In the genomic region with DNA sequence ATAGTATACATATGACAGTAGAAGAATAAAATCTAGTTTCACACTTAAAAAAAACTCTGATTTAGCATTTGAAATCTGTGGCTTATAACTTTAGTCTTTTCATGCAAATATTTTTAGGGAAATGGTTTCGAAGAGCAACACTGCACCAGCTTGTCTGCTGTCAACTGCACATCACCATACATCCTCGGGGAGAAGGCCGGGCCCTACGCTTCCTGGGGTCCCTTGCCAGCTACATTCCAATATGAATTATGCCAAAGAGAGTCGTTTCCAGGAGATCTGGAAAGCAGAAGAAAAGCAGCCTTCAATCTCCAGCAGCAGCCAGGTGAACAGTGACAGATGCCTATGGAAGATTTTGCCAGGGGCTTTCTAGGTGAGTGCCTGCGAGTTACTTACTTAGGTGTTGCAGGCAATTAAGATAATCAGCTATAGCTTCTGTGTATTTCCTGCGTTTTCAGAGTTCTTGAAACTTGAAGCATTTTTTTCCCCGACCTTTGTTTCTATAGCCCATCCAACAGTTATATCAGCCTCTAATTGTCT, we compare ENCODE assay signal across 20 cellular contexts.
DNase-seq lines count a peak whose midpoint lies in the region; ATAC-seq and TF ChIP-seq lines count a peak whose summit lies in the region.
"Had no signal": no experiment of that assay in that cellular context is flagged by ENCODE, and none has a peak within 500 bp of the region (broad histone marks: within the 10 kb centered on the region; RNA-seq: fewer than 3 reads in every experiment).

No MANE protein-coding gene starts in this region.

- TF ChIP-seq POLR2A in thyroid gland (IDR thresholded peaks at IDR 0.05) (no peak), gastroesophageal sphincter (IDR thresholded peaks at IDR 0.05) (no peak)

- no peaks in the 10 kb centered on the region for H3K9me3 Mint-ChIP-seq in Calu3 (ENCODE audit: low read depth, unreplicated experiment)
- H3K9me3 Mint-ChIP-seq in endodermal cell: no peaks in the 10 kb centered on the region
- peaks cover 2% of the 10 kb centered on the region for H3K9me3 Mint-ChIP-seq in neural progenitor cell
- H3K9me3 Mint-ChIP-seq: memory B cell, WTC11 had no signal

- H3K9me3 ChIP-seq in HUES64 (ENCODE audit: insufficient read depth, low read depth, low read length) (no peaks in the 10 kb centered on the region), endodermal cell (ENCODE audit: control insufficient read depth, low read length) (no peaks in the 10 kb centered on the region), neural progenitor cell (ENCODE audit: low read depth) (no peaks in the 10 kb centered on the region), thyroid gland (no peaks in the 10 kb centered on the region), left lung (no peaks in the 10 kb centered on the region), gastroesophageal sphincter (no peaks in the 10 kb centered on the region)
- H3K9me3 ChIP-seq: heart left ventricle, thoracic aorta had no signal

- ATAC-seq in left lung (no peak), gastroesophageal sphincter (no peak)
- ATAC-seq: activated CD8-positive, alpha-beta T cell treated with anti-CD3 and anti-CD28 coated beads, Interleukin-2, amount 10 ng/mL, durations not matched to agents 7 days and 5 days had no signal

- H3K4me1 ChIP-seq in HUES64 (ENCODE audit: insufficient read depth, low read length) (peaks cover 24% of the 10 kb centered on the region; the same call in 1 of the 2 replicates), endodermal cell (ENCODE audit: control insufficient read depth, insufficient read depth, low read length) (peaks cover 20% of the 10 kb centered on the region), neural progenitor cell (peaks cover 55% of the 10 kb centered on the region), thyroid gland (peaks cover 0 to 7% of the 10 kb centered on the region in 2 donors), left lung (peaks cover 0 to 5% of the 10 kb centered on the region in 2 donors), gastroesophageal sphincter (no peaks in the 10 kb centered on the region)

- peaks cover 64% of the 10 kb centered on the region for H3K79me2 ChIP-seq in neural progenitor cell (ENCODE audit: low read depth)

- 83% methylated on average over 8 of the region's 8 CpGs for WGBS in HUES64
- WGBS in endodermal cell (ENCODE audit: insufficient coverage in 1 of 2, insufficient read length in 1 of 2), 2 experiments: 69 to 70% methylated on average over 5 to 8 of the region's 8 CpGs
- 62 to 68% methylated on average over 8 of the region's 8 CpGs for WGBS in thyroid gland, 2 donors
- WGBS in gastroesophageal sphincter (ENCODE audit: low coverage in 1 of 2), 2 donors: 72 to 73% methylated on average over 4 to 8 of the region's 8 CpGs

- no peaks in the 10 kb centered on the region for H3K36me3 Mint-ChIP-seq in Calu3 (ENCODE audit: insufficient read depth, unreplicated experiment)
- H3K36me3 Mint-ChIP-seq in endodermal cell (ENCODE audit: low read depth): no peaks in the 10 kb centered on the region
- H3K36me3 Mint-ChIP-seq in neural progenitor cell: peaks cover 3% of the 10 kb centered on the region
- H3K36me3 Mint-ChIP-seq: activated naive CD4-positive, alpha-beta T cell treated with anti-CD3 and anti-CD28 coated beads, Interleukin-2, amount 50 U/mL, for 24 hours; CD4-positive, CD25-positive, alpha-beta regulatory T cell; memory B cell; WTC11 had no signal

- H3K27ac Mint-ChIP-seq in Calu3 (ENCODE audit: unreplicated experiment) (peak overlapping the region; percentile 76), endodermal cell (peak overlapping the region; percentile 92), neural progenitor cell (peak overlapping the region; percentile 96)
- H3K27ac Mint-ChIP-seq: activated CD8-positive, alpha-beta T cell treated with anti-CD3 and anti-CD28 coated beads, Interleukin-2, amount 10 ng/mL, durations not matched to agents 7 days and 5 days; activated naive CD4-positive, alpha-beta T cell treated with anti-CD3 and anti-CD28 coated beads, Interleukin-2, amount 50 U/mL, for 24 hours; CD4-positive, CD25-positive, alpha-beta regulatory T cell; memory B cell; WTC11 had no signal

- intact Hi-C loops in Calu3 (cut with micrococcal nuclease; ENCODE audit: unreplicated experiment) (no loop called here), thyroid gland (cut with DNase I) (no loop called here), left lung (cut with DNase I) (no loop called here)

- H3K4me3 ChIP-seq in HUES64 (ENCODE audit: low read length) (no peak overlapping the region; the same call in 1 of the 2 replicates), endodermal cell (ENCODE audit: low read length) (peak overlapping the region; percentile 31), neural progenitor cell (no peak overlapping the region), thyroid gland (replicated peaks in 1 of 3) (no peak overlapping the region), left lung (no peak overlapping the region), gastroesophageal sphincter (no peak overlapping the region)
- H3K4me3 ChIP-seq: heart left ventricle, thoracic aorta had no signal

- no peaks in the 10 kb centered on the region for H3K27me3 ChIP-seq in HUES64 (ENCODE audit: insufficient read depth, low read length)
- H3K27me3 ChIP-seq in endodermal cell (ENCODE audit: control insufficient read depth, insufficient read depth, low read length, poor library complexity, severe bottlenecking): no peaks in the 10 kb centered on the region
- H3K27me3 ChIP-seq in neural progenitor cell: no peaks in the 10 kb centered on the region
- no peaks in the 10 kb centered on the region for H3K27me3 ChIP-seq in thyroid gland
- H3K27me3 ChIP-seq in left lung: no peaks in the 10 kb centered on the region
- no peaks in the 10 kb centered on the region for H3K27me3 ChIP-seq in gastroesophageal sphincter
- H3K27me3 ChIP-seq: heart left ventricle had no signal

- DNase-seq in Calu3: no peak
- DNase-seq in endodermal cell: peak; percentile 53
- peak; percentile 9 for DNase-seq in neural progenitor cell (ENCODE audit: low spot score)
- no peak for DNase-seq in thyroid gland
- DNase-seq in left lung: no peak
- no peak for DNase-seq in C1 segment of cervical spinal cord (lab: John Stamatoyannopoulos, UW)
- DNase-seq: activated CD8-positive, alpha-beta T cell treated with anti-CD3 and anti-CD28 coated beads, Interleukin-2, amount 10 ng/mL, durations not matched to agents 7 days and 5 days; activated T-cell treated with anti-CD3 and anti-CD28 coated beads, Interleukin-2, amount 50 U/mL, for 48 hours; CD4-positive, CD25-positive, alpha-beta regulatory T cell; heart left ventricle; KBM-7; NCI-H2029 treated with DMSO at 0.1 percent for 48 hours; NCI-H524 treated with DMSO at 0.1 percent for 48 hours; SIG-M5 had no signal

- peaks cover 7% of the 10 kb centered on the region for H4K20me1 ChIP-seq in neural progenitor cell (ENCODE audit: low read depth)

- TF ChIP-seq CTCF in Calu3 (IDR thresholded peaks at IDR 0.05; ENCODE audit: unreplicated experiment): no peak
- TF ChIP-seq CTCF in endodermal cell (conservative IDR thresholded peaks at IDR 0.05): no peak
- no peak for TF ChIP-seq CTCF in neural progenitor cell (IDR thresholded peaks at IDR 0.05)
- TF ChIP-seq CTCF in thyroid gland (IDR thresholded peaks at IDR 0.05): no peak
- TF ChIP-seq CTCF in left lung (IDR thresholded peaks at IDR 0.05): no peak
- TF ChIP-seq CTCF in gastroesophageal sphincter (IDR thresholded peaks at IDR 0.05): no peak

- BruUV-seq in Calu3 (replicated peaks; lab: Mats Ljungman, UMichigan): no TSS peak

- H3K27ac ChIP-seq in HUES64 (ENCODE audit: low read depth, low read length) (peak overlapping the region; percentile 61), endodermal cell (ENCODE audit: low read depth, low read length) (no peak overlapping the region), neural progenitor cell (peak overlapping the region; percentile 60), thyroid gland (no peak overlapping the region), left lung (no peak overlapping the region), gastroesophageal sphincter (no peak overlapping the region)
- H3K27ac ChIP-seq: heart left ventricle had no signal

- no peaks in the 10 kb centered on the region for H3K27me3 Mint-ChIP-seq in Calu3 (ENCODE audit: unreplicated experiment)
- H3K27me3 Mint-ChIP-seq in endodermal cell (ENCODE audit: insufficient read depth): no peaks in the 10 kb centered on the region
- H3K27me3 Mint-ChIP-seq in neural progenitor cell (ENCODE audit: insufficient read depth, low read depth): no peaks in the 10 kb centered on the region
- H3K27me3 Mint-ChIP-seq: memory B cell had no signal

- H3K36me3 ChIP-seq in HUES64 (ENCODE audit: insufficient read depth, low read length): no peaks in the 10 kb centered on the region
- no peaks in the 10 kb centered on the region for H3K36me3 ChIP-seq in endodermal cell (ENCODE audit: control insufficient read depth, insufficient read depth, low read length)
- no peaks in the 10 kb centered on the region for H3K36me3 ChIP-seq in neural progenitor cell
- H3K36me3 ChIP-seq in thyroid gland: no peaks in the 10 kb centered on the region
- H3K36me3 ChIP-seq in left lung: no peaks in the 10 kb centered on the region
- no peaks in the 10 kb centered on the region for H3K36me3 ChIP-seq in gastroesophageal sphincter
- H3K36me3 ChIP-seq: heart left ventricle, thoracic aorta had no signal

- CTCF ChIA-PET in Calu3 (lab: Charles Lee): interaction anchor here (0.7 kb wide), 1 partner anchor 460 kb away, joined by 7 read pairs; no protein-coding TSS in a partner anchor

- H3F3A ChIP-seq in neural progenitor cell (ENCODE audit: low read depth): peaks cover 33% of the 10 kb centered on the region

- peak overlapping the region; percentile 22; the same call in 1 of the 2 replicates for H3K9ac ChIP-seq in HUES64 (ENCODE audit: low read depth, low read length)
- H3K9ac ChIP-seq in endodermal cell (ENCODE audit: extremely low read depth, low read length, poor library complexity, severe bottlenecking): peak overlapping the region; percentile 62
- H3K9ac ChIP-seq in neural progenitor cell: no peak overlapping the region

- no peak overlapping the region for H2AFZ ChIP-seq in neural progenitor cell (replicated peaks)

- H3K4me2 ChIP-seq in neural progenitor cell: peak overlapping the region; percentile 44

- H3K4me1 Mint-ChIP-seq in Calu3 (ENCODE audit: low read depth, unreplicated experiment) (peaks cover 40% of the 10 kb centered on the region), endodermal cell (peaks cover 43% of the 10 kb centered on the region), neural progenitor cell (peaks cover 41% of the 10 kb centered on the region)
- H3K4me1 Mint-ChIP-seq: activated naive CD4-positive, alpha-beta T cell treated with anti-CD3 and anti-CD28 coated beads, Interleukin-2, amount 50 U/mL, for 24 hours; CD4-positive, CD25-positive, alpha-beta regulatory T cell; memory B cell had no signal

- no peak for TF ChIP-seq EP300 in gastroesophageal sphincter (IDR thresholded peaks at IDR 0.05)

- H3K4me3 Mint-ChIP-seq in Calu3 (ENCODE audit: low read depth, unreplicated experiment) (no peak overlapping the region), endodermal cell (peak overlapping the region; percentile 17), neural progenitor cell (peak overlapping the region; percentile 30)
- H3K4me3 Mint-ChIP-seq: activated CD8-positive, alpha-beta T cell treated with anti-CD3 and anti-CD28 coated beads, Interleukin-2, amount 10 ng/mL, durations not matched to agents 7 days and 5 days; activated naive CD4-positive, alpha-beta T cell treated with anti-CD3 and anti-CD28 coated beads, Interleukin-2, amount 50 U/mL, for 24 hours; CD4-positive, CD25-positive, alpha-beta regulatory T cell; memory B cell; WTC11 had no signal

Comparison
In these comparisons a context has a peak if more than half of its experiments do, and no peak if none do; other contexts are left out.
1. DNase-seq: peak in endodermal cell (single experiment) and neural progenitor cell (single experiment); none in Calu3 (single experiment), thyroid gland (0 of 2), left lung (0 of 2) and C1 segment of cervical spinal cord (0 of 14).
2. H3K27ac ChIP-seq: peak in HUES64 (single experiment) and neural progenitor cell (single experiment); none in endodermal cell (single experiment), thyroid gland (0 of 3), left lung (0 of 2) and gastroesophageal sphincter (0 of 4).
3. Peak in every context shown above with its lines, with median percentiles within 50 percentile points of each other: H3K27ac Mint-ChIP-seq.